In genomic region chr2:67204349-67204748, GRCh38 we compare ENCODE assay signal across 11 cellular contexts.
"Had no signal": no experiment of that assay in that cellular context is flagged by ENCODE, and none has a peak within 500 bp of the region (broad histone marks: within the 10 kb centered on the region; RNA-seq: fewer than 3 reads in every experiment).

No MANE protein-coding gene starts in this region.

- ATAC-seq: GM23338, HCT116 had no signal

- H3K4me2 ChIP-seq: GM23338 had no signal

- H3K36me3 ChIP-seq: HAP-1 had no signal

- H3K9me3 ChIP-seq: HAP-1 had no signal

- H3K4me3 ChIP-seq: GM23248, GM23338, HAP-1 had no signal

- H3K9ac ChIP-seq: GM23248 had no signal

- DNase-seq: GM23248, GOT3, H7, H9, HCEC 1CT, HFFc6 had no signal

- H2AFZ ChIP-seq: GM23248, GM23338 had no signal

- FAIRE-seq: H1, H54 had no signal

- H3K27ac ChIP-seq: GM23248 had no signal
